Comparison of ENCODE assay signal across 9 cellular contexts in genomic region chr10:22253578-22253882, GRCh38. TPM values are rescaled to one million over a fixed set of nuclear protein-coding genes. Genes with fewer than 3 reads are reported as not detected.
DNase-seq lines count a peak whose midpoint lies in the region; ATAC-seq and TF ChIP-seq lines count a peak whose summit lies in the region.
"Had no signal": no experiment of that assay in that cellular context is flagged by ENCODE, and none has a peak within 500 bp of the region (broad histone marks: within the 10 kb centered on the region; RNA-seq: fewer than 3 reads in every experiment).

No MANE protein-coding gene starts in this region.

- no peak overlapping the region for H4K91ac ChIP-seq in neuronal stem cell (ENCODE audit: low read depth, low read length, poor library complexity)

- no peak overlapping the region for H3K9ac ChIP-seq in neuronal stem cell (ENCODE audit: low read depth, low read length, poor library complexity)

- POLR2A ChIA-PET in CD8-positive, alpha-beta memory T cell (lab: Charles Lee) = interaction anchor here (0.6 to 2.4 kb wide), 9 partner anchors 8 to 184 kb away, joined by 3 to 17 read pairs (median 6); partner anchors contain the start of gene COMMD3
- POLR2A ChIA-PET in activated CD8-positive, alpha-beta T cell treated with anti-CD3 and anti-CD28 coated beads, Interleukin-2, amount 10 ng/mL, durations not matched to agents 7 days and 5 days (lab: Charles Lee) = interaction anchor here (0.8 to 2.8 kb wide), 2 partner anchors 25 to 62 kb away, joined by 3 to 14 read pairs; partner anchors contain the start of gene COMMD3

- peak overlapping the region; percentile 66 for H3K4me3 ChIP-seq in CD8-positive, alpha-beta memory T cell (ENCODE audit: low read length)
- H3K4me3 ChIP-seq in fibroblast of pulmonary artery (replicated peaks; ENCODE audit: low read depth, low read length) (peak overlapping the region; percentile 61), neuronal stem cell (ENCODE audit: low read length in 2 of 2) (no peak overlapping the region)

- H3K14ac ChIP-seq in neuronal stem cell (ENCODE audit: low read length) = no peak overlapping the region

- H3K4me2 ChIP-seq in neuronal stem cell (ENCODE audit: insufficient read depth, low read length, poor library complexity, severe bottlenecking) = peak overlapping the region; percentile 25

- peaks cover 17 to 47% (median 21%) of the 10 kb centered on the region in 3 donors for H3K4me1 Mint-ChIP-seq in CD8-positive, alpha-beta memory T cell
- peaks cover 27% of the 10 kb centered on the region for H3K4me1 Mint-ChIP-seq in activated CD8-positive, alpha-beta T cell treated with anti-CD3 and anti-CD28 coated beads, Interleukin-2, amount 10 ng/mL, durations not matched to agents 7 days and 5 days (ENCODE audit: low read depth)

- peak overlapping the region; percentile 94 for H2AFZ ChIP-seq in neuronal stem cell (ENCODE audit: low read length)

- H3K36me3 Mint-ChIP-seq in CD8-positive, alpha-beta memory T cell = peaks cover 0 to 13% (median 0%) of the 10 kb centered on the region in 3 donors
- H3K36me3 Mint-ChIP-seq in activated CD8-positive, alpha-beta T cell treated with anti-CD3 and anti-CD28 coated beads, Interleukin-2, amount 10 ng/mL, durations not matched to agents 7 days and 5 days (ENCODE audit: low read depth) = peaks cover 6% of the 10 kb centered on the region

- peaks cover 7 to 30% of the 10 kb centered on the region in 2 donors for H3K27me3 Mint-ChIP-seq in CD8-positive, alpha-beta memory T cell
- peaks cover 16% of the 10 kb centered on the region for H3K27me3 Mint-ChIP-seq in activated CD8-positive, alpha-beta T cell treated with anti-CD3 and anti-CD28 coated beads, Interleukin-2, amount 10 ng/mL, durations not matched to agents 7 days and 5 days (ENCODE audit: low read depth)

- no peak overlapping the region for H3K23ac ChIP-seq in neuronal stem cell (ENCODE audit: low read depth, low read length, poor library complexity)

- no peaks in the 10 kb centered on the region for H3K36me3 ChIP-seq in CD8-positive, alpha-beta memory T cell (ENCODE audit: insufficient read depth, low read length)
- no peaks in the 10 kb centered on the region for H3K36me3 ChIP-seq in neuronal stem cell (replicated peaks in 1 of 2; ENCODE audit: control insufficient read depth in 2 of 2, insufficient read depth in 2 of 2, low read length in 2 of 2)

- H3K4ac ChIP-seq in neuronal stem cell (ENCODE audit: low read length) = no peak overlapping the region

- WGBS in neuronal stem cell (ENCODE audit: extremely low coverage in 2 of 2, insufficient read length in 2 of 2, insufficient replicate concordance in 1 of 2), 2 donors = no CpG with 5 or more reads among the region's 24 CpGs

- no peaks in the 10 kb centered on the region for H3K9me3 ChIP-seq in CD8-positive, alpha-beta memory T cell (ENCODE audit: low read length)
- H3K9me3 ChIP-seq in neuronal stem cell (replicated peaks in 1 of 2; ENCODE audit: control insufficient read depth in 2 of 2, insufficient read depth in 1 of 2, low read depth in 1 of 2, low read length in 2 of 2) = peaks cover 0 to 7% of the 10 kb centered on the region in 2 donors

- peak overlapping the region; percentile 76 for H3K18ac ChIP-seq in neuronal stem cell (ENCODE audit: low read length)

- no peaks in the 10 kb centered on the region for H3K79me1 ChIP-seq in neuronal stem cell (ENCODE audit: low read depth, low read length)

- H4K8ac ChIP-seq in neuronal stem cell (ENCODE audit: low read depth, low read length) = no peak overlapping the region

- no peaks in the 10 kb centered on the region for H3K27me3 ChIP-seq in CD8-positive, alpha-beta memory T cell (ENCODE audit: insufficient read depth, low read length, poor library complexity, severe bottlenecking)
- H3K27me3 ChIP-seq in neuronal stem cell (ENCODE audit: control insufficient read depth in 3 of 3, insufficient read depth in 3 of 3, low read depth in 1 of 3, low read length in 3 of 3) = peaks cover 12 to 80% (median 30%) of the 10 kb centered on the region in 3 experiments

- H3K4me3 Mint-ChIP-seq in CD8-positive, alpha-beta memory T cell = peak overlapping the region; percentile 88 to 98 (median 92)
- H3K4me3 Mint-ChIP-seq in activated CD8-positive, alpha-beta T cell treated with anti-CD3 and anti-CD28 coated beads, Interleukin-2, amount 10 ng/mL, durations not matched to agents 7 days and 5 days = peak overlapping the region; percentile 80

- H2BK120ac ChIP-seq in neuronal stem cell (ENCODE audit: low read depth, low read length) = no peak overlapping the region

- CTCF ChIA-PET in CD8-positive, alpha-beta memory T cell (lab: Charles Lee) = interaction anchor here (0.8 to 1.9 kb wide), 5 partner anchors 20 to 735 kb away, joined by 3 to 7 read pairs (median 4); partner anchors contain the start of gene COMMD3
- CTCF ChIA-PET in activated CD8-positive, alpha-beta T cell treated with anti-CD3 and anti-CD28 coated beads, Interleukin-2, amount 10 ng/mL, durations not matched to agents 7 days and 5 days (lab: Charles Lee) = interaction anchor here (0.5 to 1.6 kb wide), 8 partner anchors 8 to 736 kb away, joined by 3 to 4 read pairs (median 3); partner anchors contain the start of gene COMMD3

- ATAC-seq in activated CD8-positive, alpha-beta T cell treated with anti-CD3 and anti-CD28 coated beads, Interleukin-2, amount 10 ng/mL, durations not matched to agents 7 days and 5 days = no peak
- no peak for ATAC-seq in HG02588 (IDR thresholded peaks at IDR 0.05; ENCODE audit: unreplicated experiment)

- H2BK12ac ChIP-seq in neuronal stem cell (ENCODE audit: low read length) = no peak overlapping the region

- peak in 4 of 5 donors; percentile 15 to 58 (median 26) for DNase-seq in CD8-positive, alpha-beta memory T cell
- DNase-seq in activated CD8-positive, alpha-beta T cell treated with anti-CD3 and anti-CD28 coated beads, Interleukin-2, amount 10 ng/mL, durations not matched to agents 7 days and 5 days = peak; percentile 26
- DNase-seq in fibroblast of pulmonary artery (ENCODE audit: low read depth) (no peak), neuronal stem cell (ENCODE audit: low spot score) (no peak), amniotic stem cell (lab: John Stamatoyannopoulos, UW) (no peak), inferior parietal cortex (ENCODE audit: extremely low spot score) (no peak), NCI-H2171 treated with DMSO at 0.1 percent for 48 hours (lab: John Stamatoyannopoulos, UW) (no peak)

- H3K27ac ChIP-seq in CD8-positive, alpha-beta memory T cell (ENCODE audit: low read depth, low read length) = peak overlapping the region; percentile 82
- no peak overlapping the region for H3K27ac ChIP-seq in neuronal stem cell (replicated peaks; ENCODE audit: low read length)
- H3K27ac ChIP-seq: VCaP had no signal

- peak overlapping the region; percentile 29 to 99 (median 96) for H3K27ac Mint-ChIP-seq in CD8-positive, alpha-beta memory T cell
- H3K27ac Mint-ChIP-seq in activated CD8-positive, alpha-beta T cell treated with anti-CD3 and anti-CD28 coated beads, Interleukin-2, amount 10 ng/mL, durations not matched to agents 7 days and 5 days = peak overlapping the region; percentile 82

- no peak overlapping the region for H2BK15ac ChIP-seq in neuronal stem cell (ENCODE audit: low read length)

- peak overlapping the region; percentile 61 for H2AK5ac ChIP-seq in neuronal stem cell (ENCODE audit: low read depth, low read length)

- TF ChIP-seq CTCF in fibroblast of pulmonary artery (IDR thresholded peaks at IDR 0.05; ENCODE audit: low read length, missing control alignments) = no peak

- H3K4me1 ChIP-seq in CD8-positive, alpha-beta memory T cell (ENCODE audit: insufficient read depth, low read length) = no peaks in the 10 kb centered on the region
- H3K4me1 ChIP-seq in neuronal stem cell (ENCODE audit: control insufficient read depth in 2 of 2, insufficient read depth in 1 of 2, low read depth in 1 of 2, low read length in 2 of 2) = no peaks in the 10 kb centered on the region

- H2BK5ac ChIP-seq in neuronal stem cell (ENCODE audit: low read length) = no peak overlapping the region

- no peaks in the 10 kb centered on the region for H3K9me3 Mint-ChIP-seq in CD8-positive, alpha-beta memory T cell
- no peaks in the 10 kb centered on the region for H3K9me3 Mint-ChIP-seq in activated CD8-positive, alpha-beta T cell treated with anti-CD3 and anti-CD28 coated beads, Interleukin-2, amount 10 ng/mL, durations not matched to agents 7 days and 5 days (ENCODE audit: insufficient read depth)

RNA-seq across cellular contexts. Expression of gene EBLN1, which starts 35.7 kb away (rescaled TPM):
- not detected for total RNA-seq in CD8-positive, alpha-beta memory T cell
- polyA plus RNA-seq in CD8-positive, alpha-beta memory T cell = not detected
- total RNA-seq in activated CD8-positive, alpha-beta T cell treated with anti-CD3 and anti-CD28 coated beads, Interleukin-2, amount 10 ng/mL, durations not matched to agents 7 days and 5 days = not detected
- polyA plus RNA-seq in neuronal stem cell (2013, experiment 1 of 2) = not detected
- not detected for polyA plus RNA-seq in neuronal stem cell (2013, experiment 2 of 2)

Comparison
In these comparisons a context has a peak if more than half of its experiments do, and no peak if none do; other contexts are left out.
1. DNase-seq: peak in CD8-positive, alpha-beta memory T cell (4 of 5) and activated CD8-positive, alpha-beta T cell treated with anti-CD3 and anti-CD28 coated beads, Interleukin-2, amount 10 ng/mL, durations not matched to agents 7 days and 5 days (single experiment); none in fibroblast of pulmonary artery (single experiment), neuronal stem cell (single experiment), amniotic stem cell (single experiment), inferior parietal cortex (single experiment) and NCI-H2171 treated with DMSO at 0.1 percent for 48 hours (single experiment).
2. H3K4me3 ChIP-seq: peak in CD8-positive, alpha-beta memory T cell (single experiment) and fibroblast of pulmonary artery (single experiment); none in neuronal stem cell (0 of 2).